Comparison of ENCODE assay signal across 31 cellular contexts in genomic region chr19:47498561-47498960, GRCh38. TPM values are rescaled to one million over a fixed set of nuclear protein-coding genes. Genes with fewer than 3 reads are reported as not detected.
DNase-seq lines count a peak whose midpoint lies in the region; ATAC-seq and TF ChIP-seq lines count a peak whose summit lies in the region.
"Had no signal": no experiment of that assay in that cellular context is flagged by ENCODE, and none has a peak within 500 bp of the region (broad histone marks: within the 10 kb centered on the region; RNA-seq: fewer than 3 reads in every experiment).

No MANE protein-coding gene starts in this region.

- H3K27ac Mint-ChIP-seq in activated naive CD4-positive, alpha-beta T cell treated with anti-CD3 and anti-CD28 coated beads, Interleukin-2, amount 50 U/mL, for 24 hours = peak overlapping the region; percentile 24
- peak overlapping the region; percentile 68 for H3K27ac Mint-ChIP-seq in T-helper 17 cell
- peak overlapping the region; percentile 4 for H3K27ac Mint-ChIP-seq in dendritic cell treated with granulocyte-macrophage colony-stimulating factor and Interleukin-4, amounts not matched to agents 40 ng/mL and 50 ng/mL, for 4 days
- H3K27ac Mint-ChIP-seq in Caco-2 (ENCODE audit: unreplicated experiment) = no peak overlapping the region

- H3K4me1 Mint-ChIP-seq in activated naive CD4-positive, alpha-beta T cell treated with anti-CD3 and anti-CD28 coated beads, Interleukin-2, amount 50 U/mL, for 24 hours = no peaks in the 10 kb centered on the region
- H3K4me1 Mint-ChIP-seq in T-helper 17 cell = peaks cover 13% of the 10 kb centered on the region
- H3K4me1 Mint-ChIP-seq in dendritic cell treated with granulocyte-macrophage colony-stimulating factor and Interleukin-4, amounts not matched to agents 40 ng/mL and 50 ng/mL, for 4 days (ENCODE audit: low read depth) = no peaks in the 10 kb centered on the region
- H3K4me1 Mint-ChIP-seq in Caco-2 (ENCODE audit: low read depth, unreplicated experiment) = no peaks in the 10 kb centered on the region

- H3K9me3 ChIP-seq in T-helper 17 cell (ENCODE audit: control insufficient read depth, low read length, poor library complexity, severe bottlenecking) = no peaks in the 10 kb centered on the region
- H3K9me3 ChIP-seq in psoas muscle = no peaks in the 10 kb centered on the region
- H3K9me3 ChIP-seq in Caco-2 = no peaks in the 10 kb centered on the region
- H3K9me3 ChIP-seq: body of pancreas, MG63, pancreas, SK-N-SH, stomach, thyroid gland, uterus had no signal

- POLR2A ChIA-PET in Caco-2 (lab: Charles Lee) = no interaction called here

- ATAC-seq in T-helper 17 cell = no peak
- no peak for ATAC-seq in psoas muscle
- ATAC-seq in HG02642 (IDR thresholded peaks at IDR 0.05; ENCODE audit: poor library complexity, unreplicated experiment) = no peak
- ATAC-seq: body of pancreas, natural killer cell had no signal

- peaks cover 4 to 97% of the 10 kb centered on the region in 2 donors for H3K36me3 ChIP-seq in psoas muscle (ENCODE audit: insufficient read depth in 1 of 2, low read depth in 1 of 2)
- H3K36me3 ChIP-seq in Caco-2 (ENCODE audit: control insufficient read depth, insufficient read depth, low read length) = peaks cover 1% of the 10 kb centered on the region; the same call in 1 of the 2 replicates
- H3K36me3 ChIP-seq: uterus had no signal

- peak overlapping the region; percentile 54 for H3K27ac ChIP-seq in psoas muscle
- H3K27ac ChIP-seq: body of pancreas, GM23248, KMS-11, pancreas, thyroid gland had no signal

- H3K27me3 Mint-ChIP-seq in activated naive CD4-positive, alpha-beta T cell treated with anti-CD3 and anti-CD28 coated beads, Interleukin-2, amount 50 U/mL, for 24 hours = no peaks in the 10 kb centered on the region
- H3K27me3 Mint-ChIP-seq in T-helper 17 cell = no peaks in the 10 kb centered on the region
- H3K27me3 Mint-ChIP-seq in dendritic cell treated with granulocyte-macrophage colony-stimulating factor and Interleukin-4, amounts not matched to agents 40 ng/mL and 50 ng/mL, for 4 days = no peaks in the 10 kb centered on the region
- H3K27me3 Mint-ChIP-seq in Caco-2 (ENCODE audit: insufficient read depth, unreplicated experiment) = no peaks in the 10 kb centered on the region
- H3K27me3 Mint-ChIP-seq: CD4-positive, CD25-positive, alpha-beta regulatory T cell had no signal

- TF ChIP-seq CTCF in psoas muscle (IDR thresholded peaks at IDR 0.05) (no peak), Caco-2 (IDR thresholded peaks at IDR 0.05; ENCODE audit: insufficient read depth in 1 of 2, low read depth in 1 of 2, low read length in 1 of 2, severe bottlenecking in 1 of 2, unreplicated experiment in 1 of 2) (no peak)

- peaks cover 43% of the 10 kb centered on the region for H3K4me1 ChIP-seq in psoas muscle
- peaks cover 4% of the 10 kb centered on the region; the same call in 1 of the 2 replicates for H3K4me1 ChIP-seq in Caco-2
- H3K4me1 ChIP-seq: pancreas had no signal

- H3K36me3 Mint-ChIP-seq in activated naive CD4-positive, alpha-beta T cell treated with anti-CD3 and anti-CD28 coated beads, Interleukin-2, amount 50 U/mL, for 24 hours = peaks cover 8% of the 10 kb centered on the region
- peaks cover 4% of the 10 kb centered on the region for H3K36me3 Mint-ChIP-seq in T-helper 17 cell (ENCODE audit: low read depth)
- peaks cover 100% of the 10 kb centered on the region for H3K36me3 Mint-ChIP-seq in dendritic cell treated with granulocyte-macrophage colony-stimulating factor and Interleukin-4, amounts not matched to agents 40 ng/mL and 50 ng/mL, for 4 days (ENCODE audit: low read depth)
- peaks cover 50% of the 10 kb centered on the region for H3K36me3 Mint-ChIP-seq in Caco-2 (ENCODE audit: insufficient read depth, unreplicated experiment)

- H3K27me3 ChIP-seq in psoas muscle (ENCODE audit: insufficient read depth in 3 of 3, low read length in 2 of 3) = no peaks in the 10 kb centered on the region
- H3K27me3 ChIP-seq in Caco-2 (replicated peaks; ENCODE audit: control insufficient read depth, insufficient read depth, low read length) = no peaks in the 10 kb centered on the region
- H3K27me3 ChIP-seq: body of pancreas, MG63, pancreas, stomach, thyroid gland, uterus had no signal

- no peak overlapping the region for H3K4me3 Mint-ChIP-seq in activated naive CD4-positive, alpha-beta T cell treated with anti-CD3 and anti-CD28 coated beads, Interleukin-2, amount 50 U/mL, for 24 hours
- H3K4me3 Mint-ChIP-seq in T-helper 17 cell = no peak overlapping the region
- H3K4me3 Mint-ChIP-seq in dendritic cell treated with granulocyte-macrophage colony-stimulating factor and Interleukin-4, amounts not matched to agents 40 ng/mL and 50 ng/mL, for 4 days = no peak overlapping the region
- no peak overlapping the region for H3K4me3 Mint-ChIP-seq in Caco-2 (ENCODE audit: unreplicated experiment)
- H3K4me3 Mint-ChIP-seq: natural killer cell had no signal

- CTCF ChIA-PET in Caco-2 (lab: Charles Lee) = no interaction called here

- BruUV-seq in Caco-2 (replicated peaks; lab: Mats Ljungman, UMichigan) = no TSS peak

- 93 to 96% (median 93%) methylated on average over 5 of the region's 5 CpGs for WGBS in psoas muscle, 3 donors

- no peaks in the 10 kb centered on the region for H3K9me3 Mint-ChIP-seq in activated naive CD4-positive, alpha-beta T cell treated with anti-CD3 and anti-CD28 coated beads, Interleukin-2, amount 50 U/mL, for 24 hours
- H3K9me3 Mint-ChIP-seq in dendritic cell treated with granulocyte-macrophage colony-stimulating factor and Interleukin-4, amounts not matched to agents 40 ng/mL and 50 ng/mL, for 4 days = no peaks in the 10 kb centered on the region
- H3K9me3 Mint-ChIP-seq in Caco-2 (ENCODE audit: unreplicated experiment) = no peaks in the 10 kb centered on the region
- H3K9me3 Mint-ChIP-seq: CD4-positive, CD25-positive, alpha-beta regulatory T cell; natural killer cell had no signal

- intact Hi-C loops in dendritic cell treated with granulocyte-macrophage colony-stimulating factor and Interleukin-4, amounts not matched to agents 40 ng/mL and 50 ng/mL, for 4 days (cut with micrococcal nuclease) = no loop called here
- intact Hi-C loops in psoas muscle (cut with DNase I) (no loop called here), Caco-2 (cut with micrococcal nuclease; ENCODE audit: unreplicated experiment) (loop anchor here (5.0 kb wide), 1 partner anchor 199 kb away; no protein-coding TSS in a partner anchor)

- DNase-seq in activated naive CD4-positive, alpha-beta T cell (lab: John Stamatoyannopoulos, UW) = no peak
- DNase-seq in T-helper 17 cell (no peak), psoas muscle (peak in 1 of 2 donors; percentile 33), Caco-2 (no peak), CD1c-positive myeloid dendritic cell (ENCODE audit: extremely low spot score) (no peak)
- DNase-seq: activated CD4-positive, alpha-beta T cell treated with anti-CD3 and anti-CD28 coated beads, Interleukin-2, amount 50 U/mL, for 48 hours; activated CD4-positive, CD25-positive, alpha-beta regulatory T cell treated with anti-CD3 and anti-CD28 coated beads, Interleukin-2, amount 50 U/mL, for 72 hours; activated CD8-positive, alpha-beta memory T cell treated with anti-CD3 and anti-CD28 coated beads, Interleukin-2, amount 50 U/mL, for 4 hours; body of pancreas; CD4-positive, CD25-positive, alpha-beta regulatory T cell; GM23248; hippocampal formation; MG63; natural killer cell; NCI-H1417; NCI-H2029 treated with DMSO at 0.1 percent for 48 hours; OCI-M1; SK-N-SH; stimulated activated CD8-positive, alpha-beta memory T cell treated with anti-CD3 and anti-CD28 coated beads, Interleukin-4, amount 100 ng/mL, for 48 hours; stomach; thyroid gland; uterus had no signal

- H3K4me3 ChIP-seq in psoas muscle (no peak overlapping the region), Caco-2 (ENCODE audit: low read depth, low read length) (no peak overlapping the region)
- H3K4me3 ChIP-seq: body of pancreas, GM23248, lung, MG63, pancreas, stomach, thyroid gland, uterus had no signal

RNA-seq across cellular contexts. Expression of gene KPTN, which starts 14.5 kb away (rescaled TPM):
- 1 to 10 TPM; 3.5 to 6.3 TPM for total RNA-seq in T-helper 17 cell
- 10 to 100 TPM in 1 of 4 donors, 1 to 10 TPM in 3; 5.9 to 11.2 (median 8.1) TPM for total RNA-seq in psoas muscle
- 10 to 100 TPM in 1 of 3 donors, 1 to 10 TPM in 2; 3.8 to 21.5 (median 9.7) TPM for polyA plus RNA-seq in psoas muscle
- total RNA-seq in Caco-2 (2022) = 19.7 and 20.6 TPM in 2 replicates

RNA-seq across cellular contexts. Expression of gene NAPA, which starts 16.3 kb away (rescaled TPM):
- total RNA-seq in T-helper 17 cell (100 to 1,000 TPM; 124 to 133 TPM), psoas muscle (100 to 1,000 TPM; 124 to 182 (median 159) TPM), Caco-2 (2022) (149 TPM in 2 replicates)
- 100 to 1,000 TPM; 103 to 123 (median 109) TPM for polyA plus RNA-seq in psoas muscle

RNA-seq across cellular contexts. Expression of gene SLC8A2, which starts 26.9 kb away (rescaled TPM):
- not detected for total RNA-seq in T-helper 17 cell
- under 1 TPM; 0.13 to 0.54 (median 0.25) TPM for total RNA-seq in psoas muscle
- polyA plus RNA-seq in psoas muscle = under 1 TPM in 2 of 3 donors, not detected in 1; 0.12 to 0.18 TPM
- total RNA-seq in Caco-2 (2022) = 1.2 and 1.3 TPM in 2 replicates
- total RNA-seq: CD4-positive, CD25-positive, alpha-beta regulatory T cell; endothelial cell of umbilical vein; GM23248; T-helper 1 cell treated with Interleukin-12 subunit alpha and Interleukin-12 subunit beta and Interleukin-4 antibody, amounts not matched to agents 30 ng/mL and 1 ng/mL, for 36 hours had no signal
- polyA plus RNA-seq: CD4-positive, CD25-positive, alpha-beta regulatory T cell; endothelial cell of umbilical vein; fibroblast of lung; GM23248 had no signal
